Comparison of ENCODE assay signal across 23 cellular contexts in genomic region chr15:73558529-73558928, GRCh38.
"Had no signal": no experiment of that assay in that cellular context is flagged by ENCODE, and none has a peak within 500 bp of the region (broad histone marks: within the 10 kb centered on the region; RNA-seq: fewer than 3 reads in every experiment).

No MANE protein-coding gene starts in this region.

- H3K4me3 ChIP-seq: K562 had no signal

- H3K27ac ChIP-seq: HL-60, KMS-11, RWPE1 had no signal

- H3K9ac ChIP-seq: KMS-11 had no signal

- H3K4me3 Mint-ChIP-seq: IgD-negative memory B cell had no signal

- DNase-seq: Kasumi-1, MM.1S, NCI-H1048, NCI-H1105, NCI-H1417, NCI-H1436 treated with DMSO at 0.1 percent for 48 hours, NCI-H1694, NCI-H187 treated with DMSO at 0.1 percent for 48 hours, NCI-H2029 treated with DMSO at 0.1 percent for 48 hours, NCI-H2171 treated with DMSO at 0.1 percent for 48 hours, NCI-H345, NCI-H446 treated with DMSO at 0.1 percent for 48 hours, NCI-H510A treated with DMSO at 0.1 percent for 48 hours, NCI-H526, NCI-H748 treated with DMSO at 0.1 percent for 48 hours, SHP77 had no signal

- ATAC-seq: K562, Panc1, SK-N-SH treated with all-trans-retinoic acid at 6 μM for 48 hours had no signal

- H3K27me3 Mint-ChIP-seq: IgD-negative memory B cell had no signal

- H3K4me2 ChIP-seq: KMS-11 had no signal

- H3K9me3 Mint-ChIP-seq: IgD-negative memory B cell had no signal
